In the genomic region with DNA sequence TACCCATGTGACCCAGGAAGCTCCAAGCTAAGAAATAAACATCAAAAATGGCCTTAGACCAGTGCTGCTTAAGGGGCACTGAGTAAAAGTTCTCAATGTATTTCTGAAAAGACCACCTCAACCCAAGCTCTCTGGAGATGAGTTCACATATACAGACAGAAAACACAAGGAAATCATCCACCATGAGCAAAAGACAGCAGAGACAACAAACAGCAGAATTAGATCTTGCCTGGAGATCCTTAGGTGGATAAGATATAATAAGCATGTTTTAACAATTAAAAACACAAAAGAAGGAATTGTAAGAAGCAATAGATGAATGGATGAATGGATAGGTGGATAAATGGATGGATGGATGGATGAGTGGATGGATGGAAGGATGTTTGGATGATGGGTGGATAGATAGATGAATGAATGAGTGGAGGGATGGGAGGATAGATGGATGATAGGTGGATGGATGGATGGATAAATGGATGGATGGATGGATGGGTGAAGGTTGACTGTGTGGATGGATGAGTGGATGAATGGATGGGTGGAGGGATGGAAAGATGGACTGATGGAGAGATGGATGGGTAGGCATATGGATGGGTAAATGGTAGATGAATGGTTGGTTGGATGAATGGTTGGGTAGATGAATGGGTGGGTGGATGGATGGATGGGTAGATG, we compare ENCODE assay signal across 1 cellular context.
TF ChIP-seq lines count a peak whose summit lies in the region.

No MANE protein-coding gene starts in this region.

TF ChIP-seq in HEK293, 187 proteins besides CTCF, POLR2A, EP300 and RAD21 (continued from another document):
- TF ChIP-seq ZNF48 (tag by site-specific recombination; IDR thresholded peaks at IDR 0.05), result no peak
- no peak for TF ChIP-seq ZBTB8A (tag by site-specific recombination; IDR thresholded peaks at IDR 0.05)
- TF ChIP-seq ZNF366 (tag by site-specific recombination; conservative IDR thresholded peaks at IDR 0.05), result peak; percentile 95
- no peak for TF ChIP-seq ZNF335 (tag by site-specific recombination; conservative IDR thresholded peaks at IDR 0.05)
- TF ChIP-seq ZBTB17 (tag by site-specific recombination; IDR thresholded peaks at IDR 0.05), result peak; percentile 75
- TF ChIP-seq ZNF10 (tag by site-specific recombination; IDR thresholded peaks at IDR 0.05), result no peak
- TF ChIP-seq, protein P1, sequence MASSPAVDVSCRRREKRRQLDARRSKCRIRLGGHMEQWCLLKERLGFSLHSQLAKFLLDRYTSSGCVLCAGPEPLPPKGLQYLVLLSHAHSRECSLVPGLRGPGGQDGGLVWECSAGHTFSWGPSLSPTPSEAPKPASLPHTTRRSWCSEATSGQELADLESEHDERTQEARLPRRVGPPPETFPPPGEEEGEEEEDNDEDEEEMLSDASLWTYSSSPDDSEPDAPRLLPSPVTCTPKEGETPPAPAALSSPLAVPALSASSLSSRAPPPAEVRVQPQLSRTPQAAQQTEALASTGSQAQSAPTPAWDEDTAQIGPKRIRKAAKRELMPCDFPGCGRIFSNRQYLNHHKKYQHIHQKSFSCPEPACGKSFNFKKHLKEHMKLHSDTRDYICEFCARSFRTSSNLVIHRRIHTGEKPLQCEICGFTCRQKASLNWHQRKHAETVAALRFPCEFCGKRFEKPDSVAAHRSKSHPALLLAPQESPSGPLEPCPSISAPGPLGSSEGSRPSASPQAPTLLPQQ (tag by site-specific recombination; IDR thresholded peaks at IDR 0.05), result no peak
- no peak for TF ChIP-seq ZBTB48 (tag by site-specific recombination; IDR thresholded peaks at IDR 0.05)
- no peak for TF ChIP-seq ZNF670 (tag by site-specific recombination; IDR thresholded peaks at IDR 0.05; ENCODE audit: low read depth)
- no peak for TF ChIP-seq ZNF510 (tag by site-specific recombination; IDR thresholded peaks at IDR 0.05; ENCODE audit: insufficient replicate concordance)
